28 cellular contexts compared by ENCODE assay signal in genomic region chr7:63071396-63071795, GRCh38.
"Had no signal": no experiment of that assay in that cellular context is flagged by ENCODE, and none has a peak within 500 bp of the region (broad histone marks: within the 10 kb centered on the region; RNA-seq: fewer than 3 reads in every experiment).

No MANE protein-coding gene starts in this region.

- H3K4me1 ChIP-seq: adrenal gland, body of pancreas, foreskin keratinocyte, gastroesophageal sphincter, heart right ventricle had no signal

- H3K36me3 ChIP-seq: adrenal gland, gastroesophageal sphincter, heart right ventricle had no signal

- H3K9me3 ChIP-seq: adrenal gland, body of pancreas had no signal

- DNase-seq: activated CD4-positive, alpha-beta memory T cell treated with anti-CD3 and anti-CD28 coated beads for 36 hours; activated CD4-positive, alpha-beta T cell treated with anti-CD3 and anti-CD28 coated beads for 36 hours; activated CD4-positive, alpha-beta T cell treated with anti-CD3 and anti-CD28 coated beads, Interleukin-2, amount 10 ng/mL, durations not matched to agents 24 days and 14 days; activated CD4-positive, CD25-positive, alpha-beta regulatory T cell; activated CD4-positive, CD25-positive, alpha-beta regulatory T cell treated with anti-CD3 and anti-CD28 coated beads, Interleukin-2, amount 50 U/mL, for 72 hours; activated CD8-positive, alpha-beta memory T cell treated with anti-CD3 and anti-CD28 coated beads, Interleukin-2, amount 50 U/mL, for 48 hours; activated naive CD4-positive, alpha-beta T cell treated with anti-CD3 and anti-CD28 coated beads for 36 hours; activated naive CD8-positive, alpha-beta T cell treated with anti-CD3 and anti-CD28 coated beads for 36 hours; activated naive CD8-positive, alpha-beta T cell treated with anti-CD3 and anti-CD28 coated beads, Interleukin-2, amount 50 U/mL, for 24 hours; activated T-cell treated with anti-CD3 and anti-CD28 coated beads for 4 hours; activated T-cell treated with anti-CD3 and anti-CD28 coated beads, Interleukin-2, amount 50 U/mL, for 24 hours; activated T-cell treated with anti-CD3 and anti-CD28 coated beads, Interleukin-2, amount 50 U/mL, for 72 hours; adrenal gland; amygdala; aorta; body of pancreas; caudate nucleus; effector memory CD4-positive, alpha-beta T cell; endodermal cell; foreskin keratinocyte; heart right ventricle; T-helper 1 cell; T-helper 17 cell; T1000 had no signal

- H3K27me3 ChIP-seq: adrenal gland, body of pancreas, foreskin keratinocyte, heart right ventricle had no signal

- ATAC-seq: activated CD4-positive, alpha-beta T cell treated with anti-CD3 and anti-CD28 coated beads for 36 hours; activated naive CD8-positive, alpha-beta T cell treated with anti-CD3 and anti-CD28 coated beads, Interleukin-2, amount 50 U/mL, for 24 hours; activated T-cell treated with anti-CD3 and anti-CD28 coated beads, Interleukin-2, amount 50 U/mL, for 72 hours; body of pancreas; esophagus mucosa; foreskin keratinocyte; gastroesophageal sphincter; heart right ventricle; T-helper 17 cell had no signal

- H3K4me1 Mint-ChIP-seq: activated CD4-positive, alpha-beta T cell treated with anti-CD3 and anti-CD28 coated beads for 36 hours; activated CD4-positive, alpha-beta T cell treated with anti-CD3 and anti-CD28 coated beads, Interleukin-2, amount 10 ng/mL, durations not matched to agents 24 days and 14 days; activated naive CD4-positive, alpha-beta T cell treated with anti-CD3 and anti-CD28 coated beads, Interleukin-2, amount 50 U/mL, for 24 hours; activated naive CD8-positive, alpha-beta T cell treated with anti-CD3 and anti-CD28 coated beads for 36 hours; activated naive CD8-positive, alpha-beta T cell treated with anti-CD3 and anti-CD28 coated beads, Interleukin-2, amount 50 U/mL, for 24 hours; endodermal cell; T-helper 17 cell had no signal

- H3K4me3 ChIP-seq: adrenal gland, body of pancreas, gastroesophageal sphincter, heart right ventricle had no signal

- H3K27me3 Mint-ChIP-seq: activated CD4-positive, alpha-beta memory T cell treated with anti-CD3 and anti-CD28 coated beads for 36 hours; activated CD4-positive, alpha-beta T cell treated with anti-CD3 and anti-CD28 coated beads for 36 hours; activated CD4-positive, alpha-beta T cell treated with anti-CD3 and anti-CD28 coated beads, Interleukin-2, amount 10 ng/mL, durations not matched to agents 24 days and 14 days; activated naive CD4-positive, alpha-beta T cell treated with anti-CD3 and anti-CD28 coated beads, Interleukin-2, amount 50 U/mL, for 24 hours; activated naive CD8-positive, alpha-beta T cell treated with anti-CD3 and anti-CD28 coated beads for 36 hours; activated naive CD8-positive, alpha-beta T cell treated with anti-CD3 and anti-CD28 coated beads, Interleukin-2, amount 50 U/mL, for 24 hours; activated T-cell treated with anti-CD3 and anti-CD28 coated beads, Interleukin-2, amount 50 U/mL, for 24 hours; T-helper 17 cell had no signal

- H3K4me3 Mint-ChIP-seq: activated CD4-positive, alpha-beta memory T cell treated with anti-CD3 and anti-CD28 coated beads for 36 hours; activated CD4-positive, alpha-beta T cell treated with anti-CD3 and anti-CD28 coated beads for 36 hours; activated CD4-positive, alpha-beta T cell treated with anti-CD3 and anti-CD28 coated beads, Interleukin-2, amount 10 ng/mL, durations not matched to agents 24 days and 14 days; activated naive CD4-positive, alpha-beta T cell treated with anti-CD3 and anti-CD28 coated beads for 36 hours; activated naive CD4-positive, alpha-beta T cell treated with anti-CD3 and anti-CD28 coated beads, Interleukin-2, amount 50 U/mL, for 24 hours; activated naive CD8-positive, alpha-beta T cell treated with anti-CD3 and anti-CD28 coated beads for 36 hours; activated naive CD8-positive, alpha-beta T cell treated with anti-CD3 and anti-CD28 coated beads, Interleukin-2, amount 50 U/mL, for 24 hours; activated T-cell treated with anti-CD3 and anti-CD28 coated beads, Interleukin-2, amount 50 U/mL, for 24 hours; activated T-cell treated with anti-CD3 and anti-CD28 coated beads, Interleukin-2, amount 50 U/mL, for 72 hours; endodermal cell; T-helper 17 cell; T-helper 2 cell treated with Interferon-gamma antibody and Interleukin-4, amounts not matched to agents 5 μg/mL and 100 μg/mL, for 36 hours had no signal

- H3K27ac ChIP-seq: adrenal gland, body of pancreas, foreskin keratinocyte, gastroesophageal sphincter, heart right ventricle had no signal

- H3K36me3 Mint-ChIP-seq: activated CD4-positive, alpha-beta memory T cell treated with anti-CD3 and anti-CD28 coated beads for 36 hours had no signal

- H3K27ac Mint-ChIP-seq: activated CD4-positive, alpha-beta memory T cell treated with anti-CD3 and anti-CD28 coated beads for 36 hours; activated CD4-positive, alpha-beta T cell treated with anti-CD3 and anti-CD28 coated beads for 36 hours; activated CD4-positive, alpha-beta T cell treated with anti-CD3 and anti-CD28 coated beads, Interleukin-2, amount 10 ng/mL, durations not matched to agents 24 days and 14 days; activated naive CD4-positive, alpha-beta T cell treated with anti-CD3 and anti-CD28 coated beads for 36 hours; activated naive CD4-positive, alpha-beta T cell treated with anti-CD3 and anti-CD28 coated beads, Interleukin-2, amount 50 U/mL, for 24 hours; activated naive CD8-positive, alpha-beta T cell treated with anti-CD3 and anti-CD28 coated beads for 36 hours; activated naive CD8-positive, alpha-beta T cell treated with anti-CD3 and anti-CD28 coated beads, Interleukin-2, amount 50 U/mL, for 24 hours; activated T-cell treated with anti-CD3 and anti-CD28 coated beads, Interleukin-2, amount 50 U/mL, for 24 hours; activated T-cell treated with anti-CD3 and anti-CD28 coated beads, Interleukin-2, amount 50 U/mL, for 72 hours; endodermal cell; T-helper 17 cell; T-helper 2 cell treated with Interferon-gamma antibody and Interleukin-4, amounts not matched to agents 5 μg/mL and 100 μg/mL, for 36 hours had no signal
